ENCODE assay signal across 7 cellular contexts in the genomic region with DNA sequence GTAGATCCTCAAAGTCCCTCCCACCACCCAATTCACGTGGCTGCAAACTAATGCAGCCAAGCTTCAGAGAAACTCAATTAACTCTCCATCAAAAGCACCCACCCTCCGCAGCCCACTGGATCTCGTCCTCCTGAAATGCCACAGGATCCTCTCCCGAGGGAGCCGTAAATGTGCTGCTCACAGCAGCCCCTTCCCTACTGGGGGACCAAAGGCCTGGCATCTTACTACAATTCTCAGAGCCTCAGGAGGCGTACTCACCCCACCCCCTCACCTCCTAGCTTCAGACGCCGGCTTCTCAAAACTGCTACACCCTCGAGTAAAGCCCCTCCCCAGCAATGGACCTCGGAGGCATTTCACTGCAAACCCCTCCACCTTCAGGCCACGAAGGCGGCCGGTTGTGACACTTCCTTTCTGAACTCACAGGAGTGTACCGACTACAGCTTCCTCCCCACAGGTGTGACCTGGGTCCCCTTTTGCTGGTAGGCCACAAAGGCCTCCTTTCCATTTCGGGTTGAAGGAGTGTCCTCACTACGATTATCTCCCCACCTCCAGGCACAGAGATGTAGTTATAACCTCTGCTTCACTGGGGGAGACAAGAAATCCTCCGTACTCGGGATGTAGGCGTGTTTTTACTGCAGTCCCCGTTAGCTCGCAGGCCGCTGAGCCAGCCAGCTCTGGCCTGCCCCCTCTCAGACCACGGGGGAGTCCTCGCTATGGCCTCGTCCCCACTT. TPM values are rescaled to one million over a fixed set of nuclear protein-coding genes. Genes with fewer than 3 reads are reported as not detected.
DNase-seq lines count a peak whose midpoint lies in the region; ATAC-seq and TF ChIP-seq lines count a peak whose summit lies in the region.

No MANE protein-coding gene starts in this region.

- peak overlapping the region; percentile 93 to 98 for H3K9ac ChIP-seq in liver (ENCODE audit: low read depth in 1 of 2, low read length in 2 of 2)

- peak; percentile 34 to 52 for DNase-seq in NCI-H1930 (lab: John Stamatoyannopoulos, UW)
- peak; percentile 41 for DNase-seq in activated CD4-positive, alpha-beta T cell treated with anti-CD3 and anti-CD28 coated beads for 1 hour
- DNase-seq in central memory CD8-positive, alpha-beta T cell (ENCODE audit: low spot score in 2 of 2), result peak; percentile 58 to 71
- DNase-seq in stimulated activated CD4-positive, alpha-beta T cell treated with anti-CD3 and anti-CD28 coated beads, TNF-alpha, amount 100 ng/mL, for 24 hours (ENCODE audit: low read depth in 3 of 3), result peak; percentile 28 to 49 (median 32)

- H3K27me3 ChIP-seq in liver (ENCODE audit: control insufficient read depth in 4 of 4, insufficient read depth in 4 of 4, low read length in 3 of 4), result no peaks in the 10 kb centered on the region

- H3K36me3 ChIP-seq in liver (ENCODE audit: control insufficient read depth in 4 of 4, insufficient read depth in 3 of 4, low read depth in 1 of 4, low read length in 3 of 4), result peaks cover 0 to 5% (median 5%) of the 10 kb centered on the region in 4 donors

- H3K27ac ChIP-seq in liver (ENCODE audit: low read depth in 1 of 2, low read length in 2 of 2), result peak overlapping the region; percentile 92 to 98

- H3K4me1 ChIP-seq in liver (ENCODE audit: control insufficient read depth in 4 of 4, insufficient read depth in 4 of 4, low read length in 3 of 4), result peaks cover 6 to 36% (median 22%) of the 10 kb centered on the region in 4 donors

- no peaks in the 10 kb centered on the region for H3K9me3 Mint-ChIP-seq in central memory CD8-positive, alpha-beta T cell

- peak overlapping the region; percentile 85 for H3K4me3 Mint-ChIP-seq in central memory CD8-positive, alpha-beta T cell

- H3K36me3 Mint-ChIP-seq in central memory CD8-positive, alpha-beta T cell (ENCODE audit: insufficient read depth), result peaks cover 29% of the 10 kb centered on the region

- TF ChIP-seq RAD21 in liver (IDR thresholded peaks at IDR 0.05), result no peak

- H3K27ac Mint-ChIP-seq in central memory CD8-positive, alpha-beta T cell (ENCODE audit: low read depth), result peak overlapping the region; percentile 99

- peak overlapping the region; percentile 65 to 95 (median 72) for H3K4me3 ChIP-seq in liver (ENCODE audit: low read depth in 1 of 3, low read length in 3 of 3)

- no peaks in the 10 kb centered on the region for H3K9me3 ChIP-seq in liver (ENCODE audit: control insufficient read depth in 4 of 4, low read length in 3 of 4)

- WGBS in liver, result under 1% methylated on average over 25 of the region's 25 CpGs

- ATAC-seq in GM18499 (IDR thresholded peaks at IDR 0.05; ENCODE audit: insufficient read depth, unreplicated experiment) (peak; percentile 17), HG02623 (IDR thresholded peaks at IDR 0.05; ENCODE audit: unreplicated experiment) (peak; percentile 28)
- ATAC-seq in central memory CD8-positive, alpha-beta T cell (replicated peaks; ENCODE audit: extremely low read depth, poor library complexity, severe bottlenecking), result peak; percentile 79

- H3K4me1 Mint-ChIP-seq in central memory CD8-positive, alpha-beta T cell, result peaks cover 57% of the 10 kb centered on the region

- no peak for TF ChIP-seq CTCF in liver (IDR thresholded peaks at IDR 0.05; ENCODE audit: low read depth, low read length, missing input control)

- no peaks in the 10 kb centered on the region for H3K27me3 Mint-ChIP-seq in central memory CD8-positive, alpha-beta T cell

TF ChIP-seq in liver, 16 proteins besides CTCF, POLR2A, EP300 and RAD21:
- TF ChIP-seq EGR1 (IDR thresholded peaks at IDR 0.05; ENCODE audit: low read depth in 2 of 2), result no peak
- no peak for TF ChIP-seq FOXA2 (IDR thresholded peaks at IDR 0.05)

RNA-seq across cellular contexts. Expression of a gene that starts 0.7 kb away (rescaled TPM):
- total RNA-seq in liver, result 10 to 100 TPM; 48.5 to 55.4 TPM
- polyA plus RNA-seq in liver, result 10 to 100 TPM; 25.5 to 52.5 TPM

RNA-seq across cellular contexts. Expression of a gene that starts 0.7 kb away (rescaled TPM):
- 10 to 100 TPM; 19.7 to 20.0 TPM for total RNA-seq in liver
- polyA plus RNA-seq in liver, result 10 to 100 TPM in 1 of 2 donors, 1 to 10 TPM in 1; 3.4 to 11.9 TPM

RNA-seq across cellular contexts. Expression of a gene that starts 35.2 kb away (rescaled TPM):
- 10 to 100 TPM; 40.3 to 51.9 TPM for total RNA-seq in liver
- 10 to 100 TPM; 30.1 to 55.2 TPM for polyA plus RNA-seq in liver

RNA-seq across cellular contexts. Expression of a gene that starts 35.2 kb away (rescaled TPM):
- total RNA-seq in liver, result 100 to 1,000 TPM in 1 of 2 donors, 10 to 100 TPM in 1; 68.4 to 127 TPM
- polyA plus RNA-seq in liver, result 100 to 1,000 TPM; 167 to 359 TPM

RNA-seq across cellular contexts. Expression of a gene that starts 48.3 kb away (rescaled TPM):
- 1 to 10 TPM; 3.3 to 3.5 TPM for total RNA-seq in liver
- 1 to 10 TPM; 2.1 to 4.6 TPM for polyA plus RNA-seq in liver

Comparison
In these comparisons a context has a peak if more than half of its experiments do, and no peak if none do; other contexts are left out.
1. Peak in every context shown above with its lines: DNase-seq, ATAC-seq, H3K4me3 ChIP-seq and H3K27ac ChIP-seq.
2. ATAC-seq: peak in every context shown above with its lines; median percentile 79 in central memory CD8-positive, alpha-beta T cell; 28 in HG02623; 17 in GM18499.